Comparison of ENCODE assay signal across 9 cellular contexts in genomic region chr2:73963385-73964120, GRCh38. TPM values are rescaled to one million over a fixed set of nuclear protein-coding genes. Genes with fewer than 3 reads are reported as not detected.
DNase-seq lines count a peak whose midpoint lies in the region; ATAC-seq, FAIRE-seq and TF ChIP-seq lines count a peak whose summit lies in the region.
"Had no signal": no experiment of that assay in that cellular context is flagged by ENCODE, and none has a peak within 500 bp of the region (broad histone marks: within the 10 kb centered on the region; RNA-seq: fewer than 3 reads in every experiment).

No MANE protein-coding gene starts in this region.

- H2AFZ ChIP-seq in smooth muscle cell (ENCODE audit: low read depth) (no peak overlapping the region), Karpas-422 (ENCODE audit: low read length) (no peak overlapping the region)

- intact Hi-C loops in body of pancreas (cut with DNase I), result no loop called here
- intact Hi-C loops in lower lobe of right lung (cut with DNase I), result no loop called here

- TF ChIP-seq POLR2A in GM12892 (IDR thresholded peaks at IDR 0.05; ENCODE audit: low read depth, low read length) (no peak; the same call in 1 of the 2 replicates), body of pancreas (IDR thresholded peaks at IDR 0.05) (no peak)

- 55 to 67% methylated on average over 13 of the region's 13 CpGs for WGBS in body of pancreas, 2 donors
- 73% methylated on average over 13 of the region's 13 CpGs for WGBS in smooth muscle cell (ENCODE audit: low lambda C conversion rate)

- no peak for DNase-seq in GM12892 (ENCODE audit: insufficient read length)
- no peak for DNase-seq in body of pancreas
- DNase-seq in smooth muscle cell (lab: John Stamatoyannopoulos, UW; ENCODE audit: unreplicated experiment), result no peak
- DNase-seq in ureter (ENCODE audit: low spot score), result no peak
- DNase-seq in lower lobe of right lung, result no peak
- no peak for DNase-seq in Karpas-422
- DNase-seq: NCI-H446 treated with DMSO at 0.1 percent for 48 hours had no signal

- H3K9me3 ChIP-seq in body of pancreas, result no peaks in the 10 kb centered on the region
- no peaks in the 10 kb centered on the region for H3K9me3 ChIP-seq in smooth muscle cell (replicated peaks; ENCODE audit: low read depth)
- H3K9me3 ChIP-seq in lower lobe of right lung, result no peaks in the 10 kb centered on the region
- H3K9me3 ChIP-seq in Karpas-422 (ENCODE audit: low read length), result no peaks in the 10 kb centered on the region

- H3K4me3 ChIP-seq in body of pancreas (no peak overlapping the region), smooth muscle cell (no peak overlapping the region), lower lobe of right lung (no peak overlapping the region), Karpas-422 (ENCODE audit: low read length) (no peak overlapping the region)

- FAIRE-seq in GM12892 (lab: Jason Lieb, UNC), result peak; percentile 24

- H3K27ac ChIP-seq in body of pancreas, result no peak overlapping the region
- no peak overlapping the region for H3K27ac ChIP-seq in smooth muscle cell (ENCODE audit: low read depth)
- H3K27ac ChIP-seq in lower lobe of right lung, result no peak overlapping the region
- no peak overlapping the region for H3K27ac ChIP-seq in Karpas-422 (ENCODE audit: low read length)

- H3K27me3 ChIP-seq in body of pancreas (no peaks in the 10 kb centered on the region), smooth muscle cell (ENCODE audit: low read depth) (no peaks in the 10 kb centered on the region), lower lobe of right lung (ENCODE audit: low read depth) (no peaks in the 10 kb centered on the region), Karpas-422 (ENCODE audit: low read length) (no peaks in the 10 kb centered on the region)

- H3K9ac ChIP-seq in smooth muscle cell (ENCODE audit: low read depth), result no peak overlapping the region
- H3K9ac ChIP-seq in Karpas-422 (ENCODE audit: low read length), result no peak overlapping the region

- no peak overlapping the region for H3K4me2 ChIP-seq in smooth muscle cell
- H3K4me2 ChIP-seq in Karpas-422 (ENCODE audit: low read depth, low read length, poor library complexity, severe bottlenecking), result no peak overlapping the region

- H3K36me3 ChIP-seq in body of pancreas (replicated peaks in 1 of 2; ENCODE audit: insufficient read depth in 1 of 2, low read depth in 2 of 2), result peaks cover 3 to 4% of the 10 kb centered on the region in 2 donors
- peaks cover 14% of the 10 kb centered on the region for H3K36me3 ChIP-seq in smooth muscle cell (ENCODE audit: low read depth)
- H3K36me3 ChIP-seq in lower lobe of right lung, result peaks cover 13% of the 10 kb centered on the region
- peaks cover 13% of the 10 kb centered on the region for H3K36me3 ChIP-seq in Karpas-422 (ENCODE audit: insufficient read depth, low read length)

- H3F3A ChIP-seq in smooth muscle cell (ENCODE audit: low read depth), result peaks cover 9% of the 10 kb centered on the region

- TF ChIP-seq CTCF in body of pancreas (IDR thresholded peaks at IDR 0.05) (no peak), smooth muscle cell (IDR thresholded peaks at IDR 0.05; ENCODE audit: borderline replicate concordance, insufficient read depth, poor library complexity, severe bottlenecking) (no peak), lower lobe of right lung (IDR thresholded peaks at IDR 0.05) (no peak)

- H3K79me2 ChIP-seq in smooth muscle cell (ENCODE audit: low read depth) (no peaks in the 10 kb centered on the region), Karpas-422 (ENCODE audit: low read length) (no peaks in the 10 kb centered on the region)

- peak; percentile 78 for ATAC-seq in GM19463 (IDR thresholded peaks at IDR 0.05; ENCODE audit: unreplicated experiment)
- ATAC-seq in HG03565 (IDR thresholded peaks at IDR 0.05; ENCODE audit: unreplicated experiment), result peak; percentile 70
- peak; percentile 21 for ATAC-seq in body of pancreas
- ATAC-seq in lower lobe of right lung, result no peak

- H3K4me1 ChIP-seq in body of pancreas (no peaks in the 10 kb centered on the region), smooth muscle cell (ENCODE audit: low read depth) (no peaks in the 10 kb centered on the region), lower lobe of right lung (no peaks in the 10 kb centered on the region), Karpas-422 (ENCODE audit: low read length) (no peaks in the 10 kb centered on the region)

- no peaks in the 10 kb centered on the region for H3K9me2 ChIP-seq in Karpas-422 (replicated peaks; ENCODE audit: insufficient read depth, low read length)

- no peaks in the 10 kb centered on the region for H4K20me1 ChIP-seq in smooth muscle cell (ENCODE audit: low read depth)
- H4K20me1 ChIP-seq in Karpas-422 (ENCODE audit: insufficient read depth, low read depth, low read length), result peaks cover 4% of the 10 kb centered on the region; the same call in 1 of the 2 replicates

RNA-seq across cellular contexts. Expression of gene TET3, which starts 21.2 kb away (rescaled TPM):
- polyA plus RNA-seq in GM12892 (2012; ENCODE audit: missing spikeins), result 12.0 TPM
- 1 to 10 TPM; 6.7 to 7.3 TPM for total RNA-seq in body of pancreas
- total RNA-seq in smooth muscle cell, result 10.4 and 12.7 TPM in 2 replicates
- 3.2 TPM in 2 replicates for polyA plus RNA-seq in smooth muscle cell
- total RNA-seq in ureter, result 28.7 TPM
- 21.5 TPM for total RNA-seq in lower lobe of right lung
- total RNA-seq in Karpas-422 (2014; rRNA removed; shearing (Covaris generic); ENCODE audit: low replicate concordance), result 11.6 and 13.6 TPM in 2 replicates

RNA-seq across cellular contexts. Expression of gene DGUOK, which starts 36.9 kb away (rescaled TPM):
- polyA plus RNA-seq in GM12892 (2012; ENCODE audit: missing spikeins), result 76.7 TPM
- 10 to 100 TPM; 13.2 to 16.1 TPM for total RNA-seq in body of pancreas
- 109 and 112 TPM in 2 replicates for total RNA-seq in smooth muscle cell
- polyA plus RNA-seq in smooth muscle cell, result 151 and 154 TPM in 2 replicates
- 63.3 TPM for total RNA-seq in ureter
- total RNA-seq in lower lobe of right lung, result 38.0 TPM
- total RNA-seq in Karpas-422 (2014; rRNA removed; shearing (Covaris generic); ENCODE audit: low replicate concordance), result 88.0 and 130 TPM in 2 replicates

Comparison
In these comparisons a context has a peak if more than half of its experiments do, and no peak if none do; other contexts are left out.
1. ATAC-seq: peak in GM19463 (single experiment), HG03565 (single experiment) and body of pancreas (single experiment); none in lower lobe of right lung (0 of 2).